16 cellular contexts compared by ENCODE assay signal in genomic region chr7:17406756-17407155, GRCh38.
DNase-seq lines count a peak whose midpoint lies in the region; ATAC-seq, FAIRE-seq and TF ChIP-seq lines count a peak whose summit lies in the region.
"Had no signal": no experiment of that assay in that cellular context is flagged by ENCODE, and none has a peak within 500 bp of the region (broad histone marks: within the 10 kb centered on the region; RNA-seq: fewer than 3 reads in every experiment).

No MANE protein-coding gene starts in this region.

- H3K9ac ChIP-seq in IMR-90 (ENCODE audit: low read depth, low read length) (no peak overlapping the region; the same call in 1 of the 2 replicates), astrocyte (ENCODE audit: low read length) (peak overlapping the region; percentile 5), mesenchymal stem cell (ENCODE audit: low read length) (peak overlapping the region; percentile 60)

- H3K4me2 ChIP-seq in IMR-90 (ENCODE audit: low read depth, low read length) (peak overlapping the region; percentile 45; the same call in 1 of the 2 replicates), astrocyte (ENCODE audit: low read length) (peak overlapping the region; percentile 47), mesenchymal stem cell (ENCODE audit: low read length, poor library complexity, severe bottlenecking) (no peak overlapping the region)

- no peaks in the 10 kb centered on the region for H3K36me3 ChIP-seq in ACC112 (ENCODE audit: insufficient read depth, low read length)
- no peaks in the 10 kb centered on the region for H3K36me3 ChIP-seq in IMR-90 (ENCODE audit: control insufficient read depth, insufficient read depth, low read length)
- H3K36me3 ChIP-seq in astrocyte (ENCODE audit: insufficient read depth, low read length), result no peaks in the 10 kb centered on the region
- no peaks in the 10 kb centered on the region for H3K36me3 ChIP-seq in mesenchymal stem cell (ENCODE audit: control insufficient read depth in 1 of 2, insufficient read depth in 2 of 2, low read depth in 1 of 2, low read length in 2 of 2)
- H3K36me3 ChIP-seq: pancreas had no signal

- H3K18ac ChIP-seq in IMR-90 (ENCODE audit: low read depth, low read length) (peak overlapping the region; percentile 57; the same call in 1 of the 2 replicates), mesenchymal stem cell (ENCODE audit: low read depth in 1 of 2, low read length in 2 of 2) (peak overlapping the region; percentile 3 to 70)

- H3K9me3 ChIP-seq in IMR-90 (ENCODE audit: control insufficient read depth, insufficient read depth, low read length) (no peaks in the 10 kb centered on the region), astrocyte (ENCODE audit: insufficient read depth, low read depth, low read length) (no peaks in the 10 kb centered on the region), mesenchymal stem cell (ENCODE audit: control insufficient read depth, low read length) (no peaks in the 10 kb centered on the region)
- H3K9me3 ChIP-seq: pancreas had no signal

- 0 out of 2 replicates have a peak, but pooled peaks cover 2% of the 10 kb centered on the region for H3K9me1 ChIP-seq in IMR-90 (ENCODE audit: insufficient read depth, low read length)

- no peaks in the 10 kb centered on the region for H3K36me3 Mint-ChIP-seq in astrocyte (ENCODE audit: low read depth, unreplicated experiment)
- H3K36me3 Mint-ChIP-seq: activated naive CD8-positive, alpha-beta T cell had no signal

- peak overlapping the region; percentile 39 for H3K4ac ChIP-seq in IMR-90 (ENCODE audit: low read depth, low read length)
- no peak overlapping the region for H3K4ac ChIP-seq in mesenchymal stem cell (ENCODE audit: low read depth in 1 of 2, low read length in 2 of 2)

- H3K27me3 ChIP-seq in ACC112 (ENCODE audit: insufficient read depth, low read length), result no peaks in the 10 kb centered on the region
- no peaks in the 10 kb centered on the region for H3K27me3 ChIP-seq in IMR-90 (ENCODE audit: control insufficient read depth, insufficient read depth, low read length)
- H3K27me3 ChIP-seq in astrocyte (ENCODE audit: insufficient read depth, low read length), result no peaks in the 10 kb centered on the region
- no peaks in the 10 kb centered on the region for H3K27me3 ChIP-seq in mesenchymal stem cell (ENCODE audit: control insufficient read depth in 1 of 2, insufficient read depth in 1 of 2, low read length in 2 of 2)
- H3K27me3 ChIP-seq: pancreas had no signal

- H4K91ac ChIP-seq in IMR-90 (ENCODE audit: insufficient read depth, low read depth, low read length), result peak overlapping the region; percentile 58
- H4K91ac ChIP-seq in mesenchymal stem cell (ENCODE audit: low read length), result no peak overlapping the region

- H2AFZ ChIP-seq in ACC112 (ENCODE audit: low read length, unreplicated experiment) (no peak overlapping the region), IMR-90 (replicated peaks; ENCODE audit: low read length, poor library complexity) (no peak overlapping the region), astrocyte (ENCODE audit: low read depth, low read length) (no peak overlapping the region), mesenchymal stem cell (ENCODE audit: low read depth, low read length) (no peak overlapping the region)

- H4K5ac ChIP-seq in IMR-90 (ENCODE audit: low read depth, low read length), result peak overlapping the region; percentile 77

- H3K56ac ChIP-seq in IMR-90 (ENCODE audit: extremely low read depth, insufficient read depth, low read length), result peak overlapping the region; percentile 1; the same call in 1 of the 2 replicates

- H4K20me1 ChIP-seq in IMR-90 (ENCODE audit: insufficient read depth, low read length) (no peaks in the 10 kb centered on the region), astrocyte (ENCODE audit: insufficient read depth, low read length) (no peaks in the 10 kb centered on the region)

- in situ Hi-C loops in IMR-90 (cut with MboI; ENCODE audit: low sequenced_read_pairs), result no loop called here

- H3K27ac Mint-ChIP-seq in astrocyte (ENCODE audit: unreplicated experiment), result peak overlapping the region; percentile 71
- H3K27ac Mint-ChIP-seq: activated CD4-positive, alpha-beta T cell treated with anti-CD3 and anti-CD28 coated beads, Interleukin-2, amount 10 ng/mL, durations not matched to agents 24 days and 14 days; activated naive CD8-positive, alpha-beta T cell had no signal

- no peak overlapping the region for H2AK9ac ChIP-seq in IMR-90 (replicated peaks; ENCODE audit: low read depth, low read length, poor library complexity)

- 80% methylated on average over 1 of the region's 3 CpGs; no CpG with 5 or more reads in 1 of the 2 experiments for WGBS in IMR-90 (ENCODE audit: extremely low coverage in 2 of 2, insufficient read length in 1 of 2), 2 experiments
- 34% methylated on average over 3 of the region's 3 CpGs for WGBS in mesenchymal stem cell

- H3K4me3 ChIP-seq in ACC112 (ENCODE audit: low read depth, low read length), result peak overlapping the region; percentile 20
- no peak overlapping the region for H3K4me3 ChIP-seq in IMR-90 (ENCODE audit: insufficient read depth, low read depth, low read length)
- no peak overlapping the region for H3K4me3 ChIP-seq in astrocyte (ENCODE audit: insufficient read depth, low read depth, low read length)
- H3K4me3 ChIP-seq in mesenchymal stem cell (ENCODE audit: insufficient read depth in 1 of 2, low read depth in 1 of 2, low read length in 2 of 2), result no peak overlapping the region
- H3K4me3 ChIP-seq: pancreas had no signal

- peak overlapping the region; percentile 57 for H2BK120ac ChIP-seq in IMR-90 (ENCODE audit: low read depth, low read length)
- H2BK120ac ChIP-seq in mesenchymal stem cell (ENCODE audit: low read depth, low read length), result no peak overlapping the region

- H3K14ac ChIP-seq in IMR-90 (replicated peaks; ENCODE audit: low read depth, low read length), result peak overlapping the region; percentile 4
- no peak overlapping the region for H3K14ac ChIP-seq in mesenchymal stem cell (ENCODE audit: low read length in 2 of 2)

- H3K4me1 ChIP-seq in ACC112 (ENCODE audit: control insufficient read depth, insufficient read depth, low read length, unreplicated experiment) (peaks cover 37% of the 10 kb centered on the region), IMR-90 (ENCODE audit: control insufficient read depth, insufficient read depth, low read length) (peaks cover 13% of the 10 kb centered on the region), astrocyte (ENCODE audit: insufficient read depth, low read length) (peaks cover 29% of the 10 kb centered on the region), mesenchymal stem cell (ENCODE audit: control insufficient read depth, insufficient read depth, low read depth, low read length) (peaks cover 3% of the 10 kb centered on the region)

- H3K27me3 Mint-ChIP-seq in astrocyte (ENCODE audit: low read depth, unreplicated experiment), result no peaks in the 10 kb centered on the region

- peak; percentile 22 for DNase-seq in IMR-90
- DNase-seq in astrocyte (ENCODE audit: low read depth), result peak; percentile 36
- DNase-seq in mesenchymal stem cell, result peak; percentile 71
- no peak for DNase-seq in ecto neural progenitor cell (ENCODE audit: low spot score)
- DNase-seq in SKM-1 (lab: John Stamatoyannopoulos, UW; ENCODE audit: unreplicated experiment), result no peak
- DNase-seq in NCI-H1436 treated with DMSO at 0.1 percent for 48 hours (lab: John Stamatoyannopoulos, UW), result no peak
- DNase-seq: activated T-cell treated with anti-CD3 and anti-CD28 coated beads for 4 hours; central memory CD4-positive, alpha-beta T cell; NCI-H774; pancreas; stimulated activated naive CD8-positive, alpha-beta T cell treated with anti-CD3 and anti-CD28 coated beads, Interleukin-15, amount 100 ng/mL, for 72 hours had no signal

- peak overlapping the region in 1 of 2 experiments; percentile 0 for H2BK12ac ChIP-seq in mesenchymal stem cell (ENCODE audit: low read length in 2 of 2)

- H3K23ac ChIP-seq in IMR-90 (ENCODE audit: low read depth, low read length) (peak overlapping the region; percentile 13; the same call in 1 of the 2 replicates), mesenchymal stem cell (ENCODE audit: low read length in 2 of 2) (no peak overlapping the region)

- ATAC-seq in IMR-90 (ENCODE audit: low read depth), result no peak
- ATAC-seq in GM21381 (IDR thresholded peaks at IDR 0.05; ENCODE audit: unreplicated experiment), result no peak
- ATAC-seq: pancreas; stimulated activated naive CD8-positive, alpha-beta T cell treated with anti-CD3 and anti-CD28 coated beads, Interleukin-15, amount 100 ng/mL, for 72 hours had no signal

- no peak overlapping the region for H3K4me3 Mint-ChIP-seq in astrocyte (ENCODE audit: unreplicated experiment)
- H3K4me3 Mint-ChIP-seq: activated CD4-positive, alpha-beta T cell treated with anti-CD3 and anti-CD28 coated beads, Interleukin-2, amount 10 ng/mL, durations not matched to agents 24 days and 14 days; activated naive CD8-positive, alpha-beta T cell; stimulated activated naive CD8-positive, alpha-beta T cell treated with anti-CD3 and anti-CD28 coated beads, Interleukin-15, amount 100 ng/mL, for 72 hours had no signal

- peak overlapping the region; percentile 98 for H3K27ac ChIP-seq in ACC112 (ENCODE audit: low read depth, low read length)
- peak overlapping the region; percentile 39 for H3K27ac ChIP-seq in IMR-90 (ENCODE audit: insufficient read depth, low read length)
- H3K27ac ChIP-seq in astrocyte (ENCODE audit: low read depth, low read length), result peak overlapping the region; percentile 72
- H3K27ac ChIP-seq in mesenchymal stem cell (ENCODE audit: low read length, poor library complexity, severe bottlenecking), result peak overlapping the region; percentile 48
- H3K27ac ChIP-seq: pancreas had no signal

- H2AK5ac ChIP-seq in IMR-90 (ENCODE audit: low read depth, low read length) (peak overlapping the region; percentile 9), mesenchymal stem cell (ENCODE audit: low read length, severe bottlenecking) (no peak overlapping the region)

- no TSS peak for BruUV-seq in IMR-90 (replicated peaks; lab: Mats Ljungman, UMichigan)

- H2BK5ac ChIP-seq in IMR-90 (ENCODE audit: low read depth, low read length, poor library complexity, severe bottlenecking), result peak overlapping the region; percentile 83
- H2BK5ac ChIP-seq in mesenchymal stem cell (ENCODE audit: low read depth, low read length, poor library complexity, severe bottlenecking), result peak overlapping the region; percentile 57

- peaks cover 33% of the 10 kb centered on the region for H3K4me1 Mint-ChIP-seq in astrocyte (ENCODE audit: low read depth, unreplicated experiment)

- POLR2A ChIA-PET in IMR-90 (lab: Charles Lee; ENCODE audit: unreplicated experiment), result interaction anchor here (0.6 kb wide), 1 partner anchor 45 kb away, joined by 3 read pairs; no protein-coding TSS in a partner anchor

- no peak for FAIRE-seq in astrocyte (lab: Jason Lieb, UNC)
- FAIRE-seq: endothelial cell of umbilical vein had no signal

- intact Hi-C loops in IMR-90 (cut with micrococcal nuclease), result loop anchor here (1.0 to 5.0 kb wide), 3 partner anchors 34 to 419 kb away; no protein-coding TSS in a partner anchor

- H3K79me2 ChIP-seq in ACC112 (ENCODE audit: control insufficient read depth, insufficient read depth, low read length, unreplicated experiment) (no peaks in the 10 kb centered on the region), astrocyte (ENCODE audit: insufficient read depth, low read length) (no peaks in the 10 kb centered on the region)

- H4K8ac ChIP-seq in IMR-90 (ENCODE audit: low read depth in 2 of 2, low read length in 2 of 2) (peak overlapping the region; percentile 31 to 45), mesenchymal stem cell (ENCODE audit: low read length) (no peak overlapping the region)

- no peak for TF ChIP-seq POLR2A in IMR-90 (IDR thresholded peaks at IDR 0.05; ENCODE audit: low read depth, low read length)

- dilution Hi-C loops in IMR-90 (cut with HindIII; ENCODE audit: low sequenced_read_pairs, unreplicated experiment), result no loop called here

- TF ChIP-seq CTCF in IMR-90 (conservative IDR thresholded peaks at IDR 0.05; ENCODE audit: low read depth, low read length) (no peak), astrocyte (IDR thresholded peaks at IDR 0.05; ENCODE audit: insufficient read depth, low read depth, low read length) (no peak)

- H2BK15ac ChIP-seq in IMR-90 (ENCODE audit: low read depth, low read length), result peak overlapping the region; percentile 43
- no peak overlapping the region for H2BK15ac ChIP-seq in mesenchymal stem cell (ENCODE audit: low read depth, poor library complexity, severe bottlenecking)

- CTCF ChIA-PET in IMR-90 (lab: Yijun Ruan, JAX), result no interaction called here

- no peaks in the 10 kb centered on the region for H3K9me3 Mint-ChIP-seq in astrocyte (ENCODE audit: unreplicated experiment)
- H3K9me3 Mint-ChIP-seq: stimulated activated naive CD8-positive, alpha-beta T cell treated with anti-CD3 and anti-CD28 coated beads, Interleukin-15, amount 100 ng/mL, for 72 hours had no signal

- H2BK20ac ChIP-seq in IMR-90 (ENCODE audit: low read depth, low read length), result peak overlapping the region; percentile 20; the same call in 1 of the 2 replicates

- H3K79me1 ChIP-seq in IMR-90 (ENCODE audit: low read depth in 1 of 2, low read length in 2 of 2) (no peaks in the 10 kb centered on the region), mesenchymal stem cell (replicated peaks; ENCODE audit: low read length, poor library complexity, severe bottlenecking) (no peaks in the 10 kb centered on the region)

- TF ChIP-seq RAD21 in IMR-90 (IDR thresholded peaks at IDR 0.05; ENCODE audit: low read length), result no peak

Comparison
In these comparisons a context has a peak if more than half of its experiments do, and no peak if none do; other contexts are left out.
1. H3K27ac ChIP-seq: peak in every context shown above with its lines; median percentile 98 in ACC112; 72 in astrocyte; 48 in mesenchymal stem cell; 39 in IMR-90.
2. DNase-seq: peak in IMR-90 (single experiment), astrocyte (single experiment) and mesenchymal stem cell (single experiment); none in ecto neural progenitor cell (single experiment), SKM-1 (single experiment) and NCI-H1436 treated with DMSO at 0.1 percent for 48 hours (single experiment).